In the genomic region with DNA sequence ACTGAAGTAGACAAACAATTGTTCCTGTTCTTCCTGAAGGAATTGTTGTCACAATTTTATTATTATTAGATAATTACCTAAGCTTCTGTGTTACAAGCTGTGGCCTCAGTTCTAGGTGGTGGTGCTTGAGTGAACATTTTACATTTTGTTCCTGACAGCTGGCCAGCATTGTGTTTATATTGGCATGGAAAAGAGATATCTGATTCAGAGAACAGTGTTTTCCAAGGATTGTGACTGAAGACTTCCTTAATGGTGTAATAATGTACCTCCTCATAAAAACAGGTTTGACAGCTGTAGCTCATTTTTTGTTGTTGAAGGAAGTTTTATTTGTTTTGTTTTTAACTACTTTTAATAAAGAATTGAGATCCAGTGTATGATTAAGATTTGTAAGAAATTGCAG, we compare ENCODE assay signal across 9 cellular contexts.
DNase-seq lines count a peak whose midpoint lies in the region; ATAC-seq and TF ChIP-seq lines count a peak whose summit lies in the region.
"Had no signal": no experiment of that assay in that cellular context is flagged by ENCODE, and none has a peak within 500 bp of the region (broad histone marks: within the 10 kb centered on the region; RNA-seq: fewer than 3 reads in every experiment).

No MANE protein-coding gene starts in this region.

- H4K91ac ChIP-seq in mesenchymal stem cell (ENCODE audit: low read length) = no peak overlapping the region

- peaks cover 2% of the 10 kb centered on the region for H3K79me1 ChIP-seq in mesenchymal stem cell (replicated peaks; ENCODE audit: low read length, poor library complexity, severe bottlenecking)

- no peak overlapping the region for H2BK12ac ChIP-seq in mesenchymal stem cell (ENCODE audit: low read length in 2 of 2)

- H3K4me2 ChIP-seq in mesenchymal stem cell (ENCODE audit: low read length, poor library complexity, severe bottlenecking) = no peak overlapping the region

- no peaks in the 10 kb centered on the region for H3K27me3 Mint-ChIP-seq in CD4-positive, alpha-beta T cell

- TF ChIP-seq CTCF in choroid plexus epithelial cell (conservative IDR thresholded peaks at IDR 0.05; ENCODE audit: low read depth, low read length) = no peak
- TF ChIP-seq CTCF in CD4-positive, alpha-beta T cell (IDR thresholded peaks at IDR 0.05) = no peak

- H3K9ac ChIP-seq in mesenchymal stem cell (ENCODE audit: low read length) = no peak overlapping the region

- peaks cover 39% of the 10 kb centered on the region for H3K4me1 Mint-ChIP-seq in CD4-positive, alpha-beta T cell (ENCODE audit: low read depth)

- H3K18ac ChIP-seq in mesenchymal stem cell (ENCODE audit: low read depth in 1 of 2, low read length in 2 of 2) = no peak overlapping the region

- H3K23ac ChIP-seq in mesenchymal stem cell (ENCODE audit: low read length in 2 of 2) = no peak overlapping the region

- no peak overlapping the region for H2AK5ac ChIP-seq in mesenchymal stem cell (ENCODE audit: low read length, severe bottlenecking)

- intact Hi-C loops in CD4-positive, alpha-beta T cell (cut with DNase I, micrococcal nuclease) = loop anchor here (2.0 to 5.0 kb wide), 3 partner anchors 205 to 573 kb away; no protein-coding TSS in a partner anchor

- H2BK120ac ChIP-seq in mesenchymal stem cell (ENCODE audit: low read depth, low read length) = no peak overlapping the region

- H3K4me3 Mint-ChIP-seq in CD4-positive, alpha-beta T cell = no peak overlapping the region

- H2BK15ac ChIP-seq in mesenchymal stem cell (ENCODE audit: low read depth, poor library complexity, severe bottlenecking) = no peak overlapping the region

- ATAC-seq in GM21360 (IDR thresholded peaks at IDR 0.05; ENCODE audit: unreplicated experiment) (no peak), GM21515 (IDR thresholded peaks at IDR 0.05; ENCODE audit: unreplicated experiment) (no peak)
- ATAC-seq in CD4-positive, alpha-beta T cell (ENCODE audit: poor library complexity) = no peak

- POLR2A ChIA-PET in CD4-positive, alpha-beta T cell (lab: Charles Lee) = interaction anchor here (0.7 to 3.0 kb wide), 5 partner anchors 67 to 229 kb away, joined by 3 to 30 read pairs (median 5); no protein-coding TSS in a partner anchor

- no peaks in the 10 kb centered on the region for H3K36me3 ChIP-seq in mesenchymal stem cell (ENCODE audit: control insufficient read depth in 1 of 2, insufficient read depth in 2 of 2, low read depth in 1 of 2, low read length in 2 of 2)

- H2AFZ ChIP-seq in mesenchymal stem cell (ENCODE audit: low read depth, low read length) = no peak overlapping the region

- H3K36me3 Mint-ChIP-seq in CD4-positive, alpha-beta T cell (ENCODE audit: low read depth) = peaks cover 17% of the 10 kb centered on the region

- no peaks in the 10 kb centered on the region for H3K27me3 ChIP-seq in mesenchymal stem cell (ENCODE audit: control insufficient read depth in 1 of 2, insufficient read depth in 1 of 2, low read length in 2 of 2)
- no peaks in the 10 kb centered on the region for H3K27me3 ChIP-seq in CD4-positive, alpha-beta T cell (ENCODE audit: control insufficient read depth, insufficient read depth, low read length)
- H3K27me3 ChIP-seq: tibial artery had no signal

- peaks cover 2% of the 10 kb centered on the region for H3K4me1 ChIP-seq in mesenchymal stem cell (ENCODE audit: control insufficient read depth, insufficient read depth, low read depth, low read length)

- CTCF ChIA-PET in CD4-positive, alpha-beta T cell (lab: Charles Lee) = interaction anchor here (2.7 kb wide), 1 partner anchor 68 kb away, joined by 15 read pairs; no protein-coding TSS in a partner anchor

- H3K27ac ChIP-seq in mesenchymal stem cell (ENCODE audit: low read length, poor library complexity, severe bottlenecking) = no peak overlapping the region
- H3K27ac ChIP-seq in CD4-positive, alpha-beta T cell (ENCODE audit: low read depth, low read length) = no peak overlapping the region

- H3K27ac Mint-ChIP-seq in CD4-positive, alpha-beta T cell = no peak overlapping the region

- H3K9me3 Mint-ChIP-seq in CD4-positive, alpha-beta T cell = peaks cover 3% of the 10 kb centered on the region

- no peak overlapping the region for H2BK5ac ChIP-seq in mesenchymal stem cell (ENCODE audit: low read depth, low read length, poor library complexity, severe bottlenecking)

- H3K4me3 ChIP-seq in choroid plexus epithelial cell (ENCODE audit: low read depth, low read length) (no peak overlapping the region), mesenchymal stem cell (ENCODE audit: insufficient read depth in 1 of 2, low read depth in 1 of 2, low read length in 2 of 2) (no peak overlapping the region)
- H3K4me3 ChIP-seq: tibial artery had no signal

- no peaks in the 10 kb centered on the region for H3K9me3 ChIP-seq in mesenchymal stem cell (ENCODE audit: control insufficient read depth, low read length)
- no peaks in the 10 kb centered on the region for H3K9me3 ChIP-seq in CD4-positive, alpha-beta T cell (ENCODE audit: control insufficient read depth, low read length)
- H3K9me3 ChIP-seq: tibial artery had no signal

- peak; percentile 58 for DNase-seq in COR-L47 (lab: John Stamatoyannopoulos, UW)
- peak; percentile 17 to 81 for DNase-seq in NCI-H2081 (lab: John Stamatoyannopoulos, UW)
- DNase-seq in choroid plexus epithelial cell (ENCODE audit: low read depth) = peak; percentile 85
- DNase-seq in mesenchymal stem cell = peak; percentile 53
- no peak for DNase-seq in CD4-positive, alpha-beta T cell
- DNase-seq in stimulated activated CD4-positive, alpha-beta T cell treated with anti-CD3 and anti-CD28 coated beads, Interleukin-2, amount 100 ng/mL, for 48 hours = no peak

- H4K8ac ChIP-seq in mesenchymal stem cell (ENCODE audit: low read length) = no peak overlapping the region

- H3K14ac ChIP-seq in mesenchymal stem cell (ENCODE audit: low read length in 2 of 2) = no peak overlapping the region

- H3K4ac ChIP-seq in mesenchymal stem cell (ENCODE audit: low read depth in 1 of 2, low read length in 2 of 2) = no peak overlapping the region

Comparison
In these comparisons a context has a peak if more than half of its experiments do, and no peak if none do; other contexts are left out.
1. DNase-seq: peak in COR-L47 (single experiment), NCI-H2081 (2 of 2), choroid plexus epithelial cell (single experiment) and mesenchymal stem cell (single experiment); none in CD4-positive, alpha-beta T cell (0 of 10) and stimulated activated CD4-positive, alpha-beta T cell treated with anti-CD3 and anti-CD28 coated beads, Interleukin-2, amount 100 ng/mL, for 48 hours (0 of 2).